ENCODE assay signal across 8 cellular contexts in the genomic region with DNA sequence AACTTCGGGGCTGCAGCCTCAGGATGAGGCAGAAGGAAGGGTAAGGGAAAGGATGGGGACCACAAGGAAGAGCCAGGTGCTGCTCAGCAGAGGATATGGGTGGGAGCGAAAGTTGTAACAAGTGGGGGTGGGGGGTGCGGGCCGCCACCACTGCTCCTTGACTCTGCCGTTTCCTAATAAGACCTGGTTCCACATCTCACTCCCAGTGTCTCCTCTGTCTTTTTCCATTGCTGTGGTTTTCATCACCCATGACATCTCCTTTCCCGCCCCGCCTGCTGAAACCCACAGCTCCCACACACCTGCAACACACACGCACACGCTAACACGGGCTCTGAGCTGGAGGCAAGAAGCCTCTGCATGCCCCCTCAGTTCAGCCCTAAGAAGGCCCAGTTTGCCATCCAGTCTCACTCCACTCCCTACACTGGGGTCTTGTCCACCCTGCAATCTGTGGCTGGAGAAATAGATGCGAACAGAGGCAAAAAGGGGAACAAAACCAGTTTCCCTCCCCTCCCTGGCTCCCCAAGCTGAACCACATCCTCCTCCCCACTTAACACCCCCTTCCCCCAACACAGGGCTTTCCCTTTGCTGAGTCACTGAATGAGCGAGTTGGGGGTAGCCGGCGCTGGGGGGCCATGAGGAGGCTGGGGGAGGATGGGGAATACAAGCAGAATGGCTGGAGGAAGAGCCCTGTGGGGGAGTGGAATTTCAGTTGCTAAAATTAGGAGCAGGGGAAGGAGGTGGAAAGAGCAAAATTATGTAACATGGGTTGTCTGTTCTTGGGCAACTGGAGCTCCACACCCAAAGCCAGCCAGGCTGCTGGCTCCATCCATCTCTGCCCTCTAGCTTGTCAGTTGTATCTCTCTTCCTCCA. TPM values are rescaled to one million over a fixed set of nuclear protein-coding genes. Genes with fewer than 3 reads are reported as not detected.
DNase-seq lines count a peak whose midpoint lies in the region; ATAC-seq, FAIRE-seq and TF ChIP-seq lines count a peak whose summit lies in the region.

No MANE protein-coding gene starts in this region.

- H3K9me3 Mint-ChIP-seq in Calu3 (ENCODE audit: low read depth, unreplicated experiment) = no peaks in the 10 kb centered on the region

- no peaks in the 10 kb centered on the region for H3K27me3 Mint-ChIP-seq in Calu3 (ENCODE audit: unreplicated experiment)

- H3K36me3 ChIP-seq in left lung = peaks cover 0 to 31% of the 10 kb centered on the region in 2 donors
- H3K36me3 ChIP-seq in testis (ENCODE audit: low read depth, missing control alignments) = no peaks in the 10 kb centered on the region

- peaks cover 21% of the 10 kb centered on the region for H3K4me1 Mint-ChIP-seq in Calu3 (ENCODE audit: low read depth, unreplicated experiment)

- H3K4me3 Mint-ChIP-seq in Calu3 (ENCODE audit: low read depth, unreplicated experiment) = no peak overlapping the region

- H3K27ac Mint-ChIP-seq in Calu3 (ENCODE audit: unreplicated experiment) = no peak overlapping the region

- TF ChIP-seq POLR2A in testis (IDR thresholded peaks at IDR 0.05) = no peak

- H3K9me3 ChIP-seq in left lung (no peaks in the 10 kb centered on the region), testis (no peaks in the 10 kb centered on the region)

- H3K4me1 ChIP-seq in left lung (peaks cover 7 to 78% of the 10 kb centered on the region in 2 donors), testis (no peaks in the 10 kb centered on the region)

- peak; percentile 91 for DNase-seq in GM12865 (ENCODE audit: low read depth)
- DNase-seq in RPMI7951 (ENCODE audit: low read depth) = peak; percentile 77
- peak; percentile 77 for DNase-seq in activated naive CD4-positive, alpha-beta T cell treated with anti-CD3 and anti-CD28 coated beads, Interleukin-2, amount 50 U/mL, for 16 hours
- peak; percentile 68 to 83 for DNase-seq in left lung
- peak; percentile 78 for DNase-seq in stimulated activated naive CD4-positive, alpha-beta T cell treated with Interleukin-2 at 50 U/mL for 16 hours (lab: John Stamatoyannopoulos, UW)
- no peak for DNase-seq in testis
- DNase-seq in Calu3 = no peak
- no peak for DNase-seq in RCC 7860 (ENCODE audit: low spot score)

- peaks cover 18% of the 10 kb centered on the region for H3K36me3 Mint-ChIP-seq in Calu3 (ENCODE audit: insufficient read depth, unreplicated experiment)

- 81 to 91% methylated on average over 14 of the region's 14 CpGs for WGBS in testis, 2 donors

- H3K4me3 ChIP-seq in GM12865 (ENCODE audit: low read depth, low read length) (peak overlapping the region; percentile 58), left lung (peak overlapping the region in 1 of 2 donors; percentile 26), testis (no peak overlapping the region)

- H3K27ac ChIP-seq in left lung (peak overlapping the region; percentile 70 to 95), testis (no peak overlapping the region)

- intact Hi-C loops in left lung (cut with DNase I) (no loop called here), testis (cut with DNase I; ENCODE audit: low total_unique reads) (no loop called here), Calu3 (cut with micrococcal nuclease; ENCODE audit: unreplicated experiment) (no loop called here)

- peak; percentile 66 for ATAC-seq in left lung

- TF ChIP-seq CTCF in GM12865 (IDR thresholded peaks at IDR 0.05; ENCODE audit: insufficient read depth, low read depth, low read length, missing control alignments) (no peak), left lung (IDR thresholded peaks at IDR 0.05) (no peak), testis (IDR thresholded peaks at IDR 0.05) (no peak), Calu3 (IDR thresholded peaks at IDR 0.05; ENCODE audit: unreplicated experiment) (no peak)

- no peaks in the 10 kb centered on the region for H3K27me3 ChIP-seq in left lung
- no peaks in the 10 kb centered on the region for H3K27me3 ChIP-seq in testis

- BruUV-seq in Calu3 (replicated peaks; lab: Mats Ljungman, UMichigan) = no TSS peak

- CTCF ChIA-PET in Calu3 (lab: Charles Lee) = interaction anchor here (1.1 kb wide), 1 partner anchor 40 kb away, joined by 3 read pairs; no protein-coding TSS in a partner anchor

- FAIRE-seq in RCC 7860 (lab: Jason Lieb, UNC) = no peak

RNA-seq across cellular contexts. Expression of a gene that starts 11.5 kb away (rescaled TPM):
- 25.0 and 27.5 TPM in 2 replicates for total RNA-seq in RPMI7951 (2014; rRNA removed; shearing (Covaris generic))
- total RNA-seq in left lung = 10 to 100 TPM; 15.0 to 17.2 TPM
- total RNA-seq in testis = 10 to 100 TPM; 51.2 to 55.3 TPM
- 25.9 TPM for polyA plus RNA-seq in testis (ENCODE audit: insufficient read depth, low read depth, low replicate concordance)
- 33.5 and 34.0 TPM in 2 replicates for total RNA-seq in Calu3 (2022)

RNA-seq across cellular contexts. Expression of a gene that starts 12.5 kb away (rescaled TPM):
- 2.3 and 2.6 TPM in 2 replicates for total RNA-seq in RPMI7951 (2014; rRNA removed; shearing (Covaris generic))
- 1 to 10 TPM; 1.0 to 1.6 TPM for total RNA-seq in left lung
- 1 to 10 TPM; 3.3 to 6.9 TPM for total RNA-seq in testis
- polyA plus RNA-seq in testis (ENCODE audit: insufficient read depth, low read depth, low replicate concordance) = 4.7 TPM
- total RNA-seq in Calu3 (2022) = 1.0 and 1.5 TPM in 2 replicates

RNA-seq across cellular contexts. Expression of a gene that starts 13.2 kb away (rescaled TPM):
- total RNA-seq in RPMI7951 (2014; rRNA removed; shearing (Covaris generic)) = not detected in 2 replicates
- total RNA-seq in left lung (under 1 TPM; 0.17 to 0.65 TPM), testis (1 to 10 TPM; 1.3 to 2.6 TPM), Calu3 (2022) (not detected in 2 replicates)
- 2.0 TPM for polyA plus RNA-seq in testis (ENCODE audit: insufficient read depth, low read depth, low replicate concordance)

RNA-seq across cellular contexts. Expression of a gene that starts 16.5 kb away (rescaled TPM):
- total RNA-seq in RPMI7951 (2014; rRNA removed; shearing (Covaris generic)) = 1.7 TPM in 2 replicates
- total RNA-seq in left lung (10 to 100 TPM in 1 of 2 donors, under 1 TPM in 1; 0.29 to 10.4 TPM), testis (under 1 TPM; 0.24 to 0.31 TPM), Calu3 (2022) (0.22 and 0.68 TPM in 2 replicates)
- 1.1 TPM for polyA plus RNA-seq in testis (ENCODE audit: insufficient read depth, low read depth, low replicate concordance)

RNA-seq across cellular contexts. Expression of a gene that starts 17.1 kb away (rescaled TPM):
- 472 and 494 TPM in 2 replicates for total RNA-seq in RPMI7951 (2014; rRNA removed; shearing (Covaris generic))
- total RNA-seq in left lung = 100 to 1,000 TPM; 201 to 319 TPM
- 100 to 1,000 TPM; 312 to 360 TPM for total RNA-seq in testis
- 250 TPM for polyA plus RNA-seq in testis (ENCODE audit: insufficient read depth, low read depth, low replicate concordance)
- total RNA-seq in Calu3 (2022) = 631 and 646 TPM in 2 replicates

Comparison
In these comparisons a context has a peak if more than half of its experiments do, and no peak if none do; other contexts are left out.
1. DNase-seq: peak in GM12865 (single experiment), RPMI7951 (single experiment), activated naive CD4-positive, alpha-beta T cell treated with anti-CD3 and anti-CD28 coated beads, Interleukin-2, amount 50 U/mL, for 16 hours (single experiment), left lung (2 of 2) and stimulated activated naive CD4-positive, alpha-beta T cell treated with Interleukin-2 at 50 U/mL for 16 hours (single experiment); none in testis (single experiment), Calu3 (single experiment) and RCC 7860 (single experiment).
2. H3K27ac ChIP-seq: peak in left lung (2 of 2); none in testis (0 of 2).